In the genomic region with DNA sequence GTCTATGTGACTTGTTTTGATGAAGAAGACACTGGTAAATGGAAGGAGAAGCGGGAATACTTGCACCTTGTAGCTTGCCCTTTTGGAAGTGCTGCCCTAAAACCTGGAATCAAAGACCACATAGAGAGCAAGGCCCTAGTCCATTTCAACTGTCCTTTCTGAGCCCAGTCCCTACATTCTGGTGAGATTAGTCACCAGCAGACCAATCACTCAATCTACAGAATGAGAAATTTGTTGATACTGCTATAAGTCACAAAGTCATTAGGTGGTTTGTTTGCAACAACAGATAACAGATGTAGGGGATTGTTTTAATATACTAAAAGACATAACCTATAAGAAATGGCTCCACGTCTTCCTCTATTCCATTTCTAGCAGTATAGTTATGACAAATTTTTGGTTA, we compare ENCODE assay signal across 1 cellular context.
TF ChIP-seq lines count a peak whose summit lies in the region.

No MANE protein-coding gene starts in this region.

TF ChIP-seq in HepG2, 621 proteins besides CTCF, POLR2A, EP300 and RAD21:
- TF ChIP-seq, protein P1, sequence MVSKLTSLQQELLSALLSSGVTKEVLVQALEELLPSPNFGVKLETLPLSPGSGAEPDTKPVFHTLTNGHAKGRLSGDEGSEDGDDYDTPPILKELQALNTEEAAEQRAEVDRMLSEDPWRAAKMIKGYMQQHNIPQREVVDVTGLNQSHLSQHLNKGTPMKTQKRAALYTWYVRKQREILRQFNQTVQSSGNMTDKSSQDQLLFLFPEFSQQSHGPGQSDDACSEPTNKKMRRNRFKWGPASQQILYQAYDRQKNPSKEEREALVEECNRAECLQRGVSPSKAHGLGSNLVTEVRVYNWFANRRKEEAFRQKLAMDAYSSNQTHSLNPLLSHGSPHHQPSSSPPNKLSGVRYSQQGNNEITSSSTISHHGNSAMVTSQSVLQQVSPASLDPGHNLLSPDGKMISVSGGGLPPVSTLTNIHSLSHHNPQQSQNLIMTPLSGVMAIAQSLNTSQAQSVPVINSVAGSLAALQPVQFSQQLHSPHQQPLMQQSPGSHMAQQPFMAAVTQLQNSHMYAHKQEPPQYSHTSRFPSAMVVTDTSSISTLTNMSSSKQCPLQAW (CRISPR knock-in tag; IDR thresholded peaks at IDR 0.05) = no peak
- TF ChIP-seq, protein P2, sequence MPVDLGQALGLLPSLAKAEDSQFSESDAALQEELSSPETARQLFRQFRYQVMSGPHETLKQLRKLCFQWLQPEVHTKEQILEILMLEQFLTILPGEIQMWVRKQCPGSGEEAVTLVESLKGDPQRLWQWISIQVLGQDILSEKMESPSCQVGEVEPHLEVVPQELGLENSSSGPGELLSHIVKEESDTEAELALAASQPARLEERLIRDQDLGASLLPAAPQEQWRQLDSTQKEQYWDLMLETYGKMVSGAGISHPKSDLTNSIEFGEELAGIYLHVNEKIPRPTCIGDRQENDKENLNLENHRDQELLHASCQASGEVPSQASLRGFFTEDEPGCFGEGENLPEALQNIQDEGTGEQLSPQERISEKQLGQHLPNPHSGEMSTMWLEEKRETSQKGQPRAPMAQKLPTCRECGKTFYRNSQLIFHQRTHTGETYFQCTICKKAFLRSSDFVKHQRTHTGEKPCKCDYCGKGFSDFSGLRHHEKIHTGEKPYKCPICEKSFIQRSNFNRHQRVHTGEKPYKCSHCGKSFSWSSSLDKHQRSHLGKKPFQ (CRISPR knock-in tag; IDR thresholded peaks at IDR 0.05; ENCODE audit: insufficient replicate concordance) = no peak
- TF ChIP-seq FOSL2 (CRISPR knock-in tag; IDR thresholded peaks at IDR 0.05) = peak; percentile 56; the same call in 1 of the 2 replicates
- TF ChIP-seq, protein P3, sequence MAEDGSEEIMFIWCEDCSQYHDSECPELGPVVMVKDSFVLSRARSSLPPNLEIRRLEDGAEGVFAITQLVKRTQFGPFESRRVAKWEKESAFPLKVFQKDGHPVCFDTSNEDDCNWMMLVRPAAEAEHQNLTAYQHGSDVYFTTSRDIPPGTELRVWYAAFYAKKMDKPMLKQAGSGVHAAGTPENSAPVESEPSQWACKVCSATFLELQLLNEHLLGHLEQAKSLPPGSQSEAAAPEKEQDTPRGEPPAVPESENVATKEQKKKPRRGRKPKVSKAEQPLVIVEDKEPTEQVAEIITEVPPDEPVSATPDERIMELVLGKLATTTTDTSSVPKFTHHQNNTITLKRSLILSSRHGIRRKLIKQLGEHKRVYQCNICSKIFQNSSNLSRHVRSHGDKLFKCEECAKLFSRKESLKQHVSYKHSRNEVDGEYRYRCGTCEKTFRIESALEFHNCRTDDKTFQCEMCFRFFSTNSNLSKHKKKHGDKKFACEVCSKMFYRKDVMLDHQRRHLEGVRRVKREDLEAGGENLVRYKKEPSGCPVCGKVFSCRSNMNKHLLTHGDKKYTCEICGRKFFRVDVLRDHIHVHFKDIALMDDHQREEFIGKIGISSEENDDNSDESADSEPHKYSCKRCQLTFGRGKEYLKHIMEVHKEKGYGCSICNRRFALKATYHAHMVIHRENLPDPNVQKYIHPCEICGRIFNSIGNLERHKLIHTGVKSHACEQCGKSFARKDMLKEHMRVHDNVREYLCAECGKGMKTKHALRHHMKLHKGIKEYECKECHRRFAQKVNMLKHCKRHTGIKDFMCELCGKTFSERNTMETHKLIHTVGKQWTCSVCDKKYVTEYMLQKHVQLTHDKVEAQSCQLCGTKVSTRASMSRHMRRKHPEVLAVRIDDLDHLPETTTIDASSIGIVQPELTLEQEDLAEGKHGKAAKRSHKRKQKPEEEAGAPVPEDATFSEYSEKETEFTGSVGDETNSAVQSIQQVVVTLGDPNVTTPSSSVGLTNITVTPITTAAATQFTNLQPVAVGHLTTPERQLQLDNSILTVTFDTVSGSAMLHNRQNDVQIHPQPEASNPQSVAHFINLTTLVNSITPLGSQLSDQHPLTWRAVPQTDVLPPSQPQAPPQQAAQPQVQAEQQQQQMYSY (CRISPR knock-in tag; IDR thresholded peaks at IDR 0.05) = peak; percentile 42; the same call in 1 of the 2 replicates
